Comparison of ENCODE assay signal across 13 cellular contexts in the genomic region with DNA sequence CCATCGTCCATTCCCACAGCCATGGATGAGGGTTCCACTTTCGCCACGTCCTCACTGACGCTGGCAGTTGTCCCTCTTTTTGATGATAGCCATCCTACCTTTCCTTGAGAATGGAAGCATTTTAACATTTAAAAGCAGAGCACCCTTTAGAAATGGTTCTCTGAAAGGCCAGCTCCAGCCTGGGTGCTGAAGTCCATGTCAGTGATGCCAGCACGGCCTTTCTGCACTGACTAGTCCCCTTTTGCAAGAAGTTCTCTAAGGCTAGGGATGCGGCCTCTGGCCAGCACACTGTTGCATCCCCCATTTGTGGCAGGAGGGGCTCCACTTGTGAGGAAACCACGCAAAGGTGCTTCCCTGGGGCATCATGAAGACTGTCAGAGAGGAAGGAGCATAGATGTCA.
DNase-seq lines count a peak whose midpoint lies in the region; ATAC-seq and TF ChIP-seq lines count a peak whose summit lies in the region.
"Had no signal": no experiment of that assay in that cellular context is flagged by ENCODE, and none has a peak within 500 bp of the region (broad histone marks: within the 10 kb centered on the region; RNA-seq: fewer than 3 reads in every experiment).

No MANE protein-coding gene starts in this region.

- CTCF ChIA-PET in activated naive CD4-positive, alpha-beta T cell treated with anti-CD3 and anti-CD28 coated beads for 36 hours (lab: Charles Lee): no interaction called here

- WGBS in right lobe of liver (ENCODE audit: insufficient coverage, low coverage, low lambda C conversion rate, missing lambda C conversion rate): 83% methylated on average over 5 of the region's 7 CpGs
- WGBS in stomach, 5 donors: 90 to 94% (median 92%) methylated on average over 7 of the region's 7 CpGs

- H3K9me3 Mint-ChIP-seq in activated naive CD4-positive, alpha-beta T cell treated with anti-CD3 and anti-CD28 coated beads for 36 hours: no peaks in the 10 kb centered on the region

- H3K4me1 ChIP-seq in right lobe of liver (peaks cover 0 to 13% (median 4%) of the 10 kb centered on the region in 4 donors), stomach (peaks cover 7 to 19% (median 10%) of the 10 kb centered on the region in 4 donors)
- H3K4me1 ChIP-seq: HAP-1 had no signal

- DNase-seq in coronary artery (ENCODE audit: low spot score) (peak; percentile 67), right lobe of liver (no peak), stomach (peak; percentile 15), HuH-7 (ENCODE audit: low spot score) (no peak)
- DNase-seq in activated naive CD4-positive, alpha-beta T cell treated with anti-CD3 and anti-CD28 coated beads for 36 hours: no peak
- DNase-seq: ACHN; CD4-positive, alpha-beta memory T cell; DMS79 had no signal

- TF ChIP-seq POLR2A in right lobe of liver (IDR thresholded peaks at IDR 0.05): no peak
- TF ChIP-seq POLR2A in stomach (IDR thresholded peaks at IDR 0.05): no peak

- H3K27ac Mint-ChIP-seq in activated naive CD4-positive, alpha-beta T cell treated with anti-CD3 and anti-CD28 coated beads for 36 hours: no peak overlapping the region

- H3K27ac ChIP-seq in C4-2B (peak overlapping the region; percentile 71), coronary artery (no peak overlapping the region), right lobe of liver (peak overlapping the region in 2 of 3 donors; percentile 41 to 82), stomach (peak overlapping the region in 3 of 5 donors; percentile 11 to 51 (median 33))
- H3K27ac ChIP-seq: BLaER1 treated with 17β-estradiol and CSF1 and Interleukin-3, amounts not matched to agents 10 nM and 100 nM had no signal

- no peaks in the 10 kb centered on the region for H3K4me1 Mint-ChIP-seq in activated naive CD4-positive, alpha-beta T cell treated with anti-CD3 and anti-CD28 coated beads for 36 hours (ENCODE audit: low read depth)
- H3K4me1 Mint-ChIP-seq: CD4-positive, alpha-beta memory T cell had no signal

- TF ChIP-seq CTCF in C4-2B (conservative IDR thresholded peaks at IDR 0.05) (no peak), coronary artery (IDR thresholded peaks at IDR 0.05) (no peak), right lobe of liver (IDR thresholded peaks at IDR 0.05) (no peak), stomach (IDR thresholded peaks at IDR 0.05) (no peak)

- no peak overlapping the region for H3K4me3 Mint-ChIP-seq in activated naive CD4-positive, alpha-beta T cell treated with anti-CD3 and anti-CD28 coated beads for 36 hours
- H3K4me3 Mint-ChIP-seq: CD4-positive, alpha-beta memory T cell had no signal

- H3K27me3 Mint-ChIP-seq in activated naive CD4-positive, alpha-beta T cell treated with anti-CD3 and anti-CD28 coated beads for 36 hours (ENCODE audit: low read depth): no peaks in the 10 kb centered on the region
- H3K27me3 Mint-ChIP-seq: CD4-positive, alpha-beta memory T cell had no signal

- H3K9me3 ChIP-seq in right lobe of liver (no peaks in the 10 kb centered on the region), stomach (no peaks in the 10 kb centered on the region)
- H3K9me3 ChIP-seq: BLaER1 treated with 17β-estradiol and CSF1 and Interleukin-3, amounts not matched to agents 10 nM and 100 nM; HAP-1 had no signal

- intact Hi-C loops in right lobe of liver (cut with DNase I): no loop called here
- intact Hi-C loops in stomach (cut with DNase I; ENCODE audit: low total_unique reads): loop anchor here (10.0 kb wide), 1 partner anchor 343 kb away; no protein-coding TSS in a partner anchor
- intact Hi-C loops in activated naive CD4-positive, alpha-beta T cell treated with anti-CD3 and anti-CD28 coated beads for 36 hours (cut with micrococcal nuclease): no loop called here

- H3K36me3 ChIP-seq in right lobe of liver: no peaks in the 10 kb centered on the region
- peaks cover 0 to 28% (median 16%) of the 10 kb centered on the region in 4 donors for H3K36me3 ChIP-seq in stomach
- H3K36me3 ChIP-seq: HAP-1 had no signal

- peak in 3 of 4 donors; percentile 7 to 30 (median 19) for ATAC-seq in right lobe of liver
- ATAC-seq in GM19467 (IDR thresholded peaks at IDR 0.05; ENCODE audit: unreplicated experiment): no peak
- ATAC-seq: GM12878 had no signal

- H3K36me3 Mint-ChIP-seq in activated naive CD4-positive, alpha-beta T cell treated with anti-CD3 and anti-CD28 coated beads for 36 hours (ENCODE audit: low read depth): no peaks in the 10 kb centered on the region

- H3K27me3 ChIP-seq in right lobe of liver (no peaks in the 10 kb centered on the region), stomach (no peaks in the 10 kb centered on the region)
- H3K27me3 ChIP-seq: BLaER1 treated with 17β-estradiol and CSF1 and Interleukin-3, amounts not matched to agents 10 nM and 100 nM had no signal

- H3K4me3 ChIP-seq in coronary artery (no peak overlapping the region), right lobe of liver (no peak overlapping the region), stomach (no peak overlapping the region)
- H3K4me3 ChIP-seq: BLaER1 treated with 17β-estradiol and CSF1 and Interleukin-3, amounts not matched to agents 10 nM and 100 nM; GM12878; HAP-1 had no signal

- no peak for TF ChIP-seq EP300 in stomach (IDR thresholded peaks at IDR 0.05)

Comparison
In these comparisons a context has a peak if more than half of its experiments do, and no peak if none do; other contexts are left out.
1. H3K27ac ChIP-seq: peak in C4-2B (single experiment), right lobe of liver (2 of 3) and stomach (3 of 5); none in coronary artery (0 of 2).
2. DNase-seq: peak in coronary artery (single experiment) and stomach (single experiment); none in right lobe of liver (0 of 3), activated naive CD4-positive, alpha-beta T cell treated with anti-CD3 and anti-CD28 coated beads for 36 hours (single experiment) and HuH-7 (single experiment).